In the genomic region with DNA sequence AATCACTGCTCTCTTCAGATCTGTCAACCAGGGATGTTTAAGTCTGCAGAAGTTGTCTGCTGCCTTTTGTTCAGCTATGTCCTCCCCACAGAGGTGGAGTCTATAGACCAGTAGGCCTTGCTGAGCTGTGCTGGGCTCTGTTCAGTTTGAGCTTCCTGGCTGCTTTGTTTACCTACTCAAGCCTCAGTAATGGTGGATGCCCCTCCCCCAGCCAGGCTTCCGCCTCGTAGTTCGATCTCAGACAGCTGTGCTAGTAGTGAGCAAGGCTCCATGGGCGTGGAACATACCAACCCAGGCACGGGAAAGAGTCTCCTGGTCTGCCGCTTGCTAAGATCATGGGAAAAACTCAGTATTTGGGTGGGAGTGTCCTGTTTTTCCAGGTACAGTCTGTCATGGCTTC, we compare ENCODE assay signal across 1 cellular context.
TF ChIP-seq lines count a peak whose summit lies in the region.

No MANE protein-coding gene starts in this region.

TF ChIP-seq in HepG2, 621 proteins besides CTCF, POLR2A, EP300 and RAD21 (continued from another document):
- TF ChIP-seq, protein P1, sequence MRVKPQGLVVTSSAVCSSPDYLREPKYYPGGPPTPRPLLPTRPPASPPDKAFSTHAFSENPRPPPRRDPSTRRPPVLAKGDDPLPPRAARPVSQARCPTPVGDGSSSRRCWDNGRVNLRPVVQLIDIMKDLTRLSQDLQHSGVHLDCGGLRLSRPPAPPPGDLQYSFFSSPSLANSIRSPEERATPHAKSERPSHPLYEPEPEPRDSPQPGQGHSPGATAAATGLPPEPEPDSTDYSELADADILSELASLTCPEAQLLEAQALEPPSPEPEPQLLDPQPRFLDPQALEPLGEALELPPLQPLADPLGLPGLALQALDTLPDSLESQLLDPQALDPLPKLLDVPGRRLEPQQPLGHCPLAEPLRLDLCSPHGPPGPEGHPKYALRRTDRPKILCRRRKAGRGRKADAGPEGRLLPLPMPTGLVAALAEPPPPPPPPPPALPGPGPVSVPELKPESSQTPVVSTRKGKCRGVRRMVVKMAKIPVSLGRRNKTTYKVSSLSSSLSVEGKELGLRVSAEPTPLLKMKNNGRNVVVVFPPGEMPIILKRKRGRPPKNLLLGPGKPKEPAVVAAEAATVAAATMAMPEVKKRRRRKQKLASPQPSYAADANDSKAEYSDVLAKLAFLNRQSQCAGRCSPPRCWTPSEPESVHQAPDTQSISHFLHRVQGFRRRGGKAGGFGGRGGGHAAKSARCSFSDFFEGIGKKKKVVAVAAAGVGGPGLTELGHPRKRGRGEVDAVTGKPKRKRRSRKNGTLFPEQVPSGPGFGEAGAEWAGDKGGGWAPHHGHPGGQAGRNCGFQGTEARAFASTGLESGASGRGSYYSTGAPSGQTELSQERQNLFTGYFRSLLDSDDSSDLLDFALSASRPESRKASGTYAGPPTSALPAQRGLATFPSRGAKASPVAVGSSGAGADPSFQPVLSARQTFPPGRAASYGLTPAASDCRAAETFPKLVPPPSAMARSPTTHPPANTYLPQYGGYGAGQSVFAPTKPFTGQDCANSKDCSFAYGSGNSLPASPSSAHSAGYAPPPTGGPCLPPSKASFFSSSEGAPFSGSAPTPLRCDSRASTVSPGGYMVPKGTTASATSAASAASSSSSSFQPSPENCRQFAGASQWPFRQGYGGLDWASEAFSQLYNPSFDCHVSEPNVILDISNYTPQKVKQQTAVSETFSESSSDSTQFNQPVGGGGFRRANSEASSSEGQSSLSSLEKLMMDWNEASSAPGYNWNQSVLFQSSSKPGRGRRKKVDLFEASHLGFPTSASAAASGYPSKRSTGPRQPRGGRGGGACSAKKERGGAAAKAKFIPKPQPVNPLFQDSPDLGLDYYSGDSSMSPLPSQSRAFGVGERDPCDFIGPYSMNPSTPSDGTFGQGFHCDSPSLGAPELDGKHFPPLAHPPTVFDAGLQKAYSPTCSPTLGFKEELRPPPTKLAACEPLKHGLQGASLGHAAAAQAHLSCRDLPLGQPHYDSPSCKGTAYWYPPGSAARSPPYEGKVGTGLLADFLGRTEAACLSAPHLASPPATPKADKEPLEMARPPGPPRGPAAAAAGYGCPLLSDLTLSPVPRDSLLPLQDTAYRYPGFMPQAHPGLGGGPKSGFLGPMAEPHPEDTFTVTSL (CRISPR knock-in tag; IDR thresholded peaks at IDR 0.05; ENCODE audit: borderline replicate concordance) = no peak
- TF ChIP-seq FOXK1 (CRISPR knock-in tag; IDR thresholded peaks at IDR 0.05; ENCODE audit: borderline replicate concordance, low read depth) (0 out of 2 replicates have a peak, but pooled peaks have one; percentile 41), ZNF292 (CRISPR knock-in tag; IDR thresholded peaks at IDR 0.05; ENCODE audit: borderline replicate concordance, low read depth) (peak; percentile 36; the same call in 1 of the 2 replicates), KIAA2018 (CRISPR knock-in tag; IDR thresholded peaks at IDR 0.05; ENCODE audit: borderline replicate concordance) (no peak), HDAC2 (CRISPR knock-in tag; IDR thresholded peaks at IDR 0.05) (no peak), ZNF713 (CRISPR knock-in tag; IDR thresholded peaks at IDR 0.05) (no peak)
- TF ChIP-seq, protein P2, sequence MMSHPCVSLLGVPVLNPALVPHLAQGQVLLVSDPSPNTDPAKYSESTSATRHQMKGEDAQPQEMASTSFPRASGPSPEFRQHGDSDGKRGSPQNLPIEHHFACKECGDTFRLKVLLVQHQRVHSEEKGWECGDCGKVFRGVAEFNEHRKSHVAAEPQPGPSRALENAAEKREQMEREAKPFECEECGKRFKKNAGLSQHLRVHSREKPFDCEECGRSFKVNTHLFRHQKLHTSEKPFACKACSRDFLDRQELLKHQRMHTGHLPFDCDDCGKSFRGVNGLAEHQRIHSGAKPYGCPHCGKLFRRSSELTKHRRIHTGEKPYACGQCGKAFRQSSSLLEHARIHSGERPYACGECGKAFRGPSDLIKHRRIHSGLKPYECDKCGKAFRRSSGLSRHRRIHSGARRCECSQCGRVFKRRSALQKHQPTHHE (CRISPR knock-in tag; IDR thresholded peaks at IDR 0.05; ENCODE audit: borderline replicate concordance) = no peak
- TF ChIP-seq, protein P3, sequence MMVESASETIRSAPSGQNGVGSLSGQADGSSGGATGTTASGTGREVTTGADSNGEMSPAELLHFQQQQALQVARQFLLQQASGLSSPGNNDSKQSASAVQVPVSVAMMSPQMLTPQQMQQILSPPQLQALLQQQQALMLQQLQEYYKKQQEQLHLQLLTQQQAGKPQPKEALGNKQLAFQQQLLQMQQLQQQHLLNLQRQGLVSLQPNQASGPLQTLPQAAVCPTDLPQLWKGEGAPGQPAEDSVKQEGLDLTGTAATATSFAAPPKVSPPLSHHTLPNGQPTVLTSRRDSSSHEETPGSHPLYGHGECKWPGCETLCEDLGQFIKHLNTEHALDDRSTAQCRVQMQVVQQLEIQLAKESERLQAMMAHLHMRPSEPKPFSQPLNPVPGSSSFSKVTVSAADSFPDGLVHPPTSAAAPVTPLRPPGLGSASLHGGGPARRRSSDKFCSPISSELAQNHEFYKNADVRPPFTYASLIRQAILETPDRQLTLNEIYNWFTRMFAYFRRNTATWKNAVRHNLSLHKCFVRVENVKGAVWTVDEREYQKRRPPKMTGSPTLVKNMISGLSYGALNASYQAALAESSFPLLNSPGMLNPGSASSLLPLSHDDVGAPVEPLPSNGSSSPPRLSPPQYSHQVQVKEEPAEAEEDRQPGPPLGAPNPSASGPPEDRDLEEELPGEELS (CRISPR knock-in tag; IDR thresholded peaks at IDR 0.05) = 0 out of 2 replicates have a peak, but pooled peaks have one; percentile 14
